ENCODE assay signal across 8 cellular contexts in the genomic region with DNA sequence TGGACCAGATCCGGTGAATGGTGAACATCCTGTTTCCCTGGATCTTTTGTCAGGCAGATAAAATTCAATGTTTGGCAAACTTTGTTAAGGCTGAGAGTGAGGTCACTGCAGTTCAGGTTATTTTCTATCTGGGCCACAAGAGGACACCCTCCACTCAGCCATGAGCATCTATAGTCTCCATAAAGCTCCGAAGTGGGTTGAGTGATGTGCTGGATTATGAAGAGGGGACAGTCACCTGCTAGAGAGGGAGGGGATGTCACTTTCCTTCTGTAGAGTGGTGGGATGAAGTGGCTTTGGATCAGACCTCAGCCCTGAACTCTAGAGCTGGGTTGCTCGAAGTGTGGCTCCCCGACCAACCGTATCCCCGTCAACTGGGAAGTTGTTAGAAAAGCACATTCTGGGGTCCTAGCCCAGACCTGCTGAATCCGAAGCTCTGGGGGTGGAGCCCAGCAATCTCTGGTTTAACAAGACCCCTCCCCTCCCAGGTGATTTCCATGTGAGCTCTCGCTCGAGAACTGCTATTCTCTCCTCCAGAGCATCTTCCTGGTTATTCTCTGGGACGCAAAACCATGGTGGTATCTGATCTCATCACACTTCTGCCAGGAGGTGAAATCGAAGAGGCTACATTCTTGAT. TPM values are rescaled to one million over a fixed set of nuclear protein-coding genes. Genes with fewer than 3 reads are reported as not detected.
DNase-seq lines count a peak whose midpoint lies in the region; ATAC-seq and TF ChIP-seq lines count a peak whose summit lies in the region.

No MANE protein-coding gene starts in this region.

- no peaks in the 10 kb centered on the region for H3K9me3 ChIP-seq in right lobe of liver

- WGBS in right lobe of liver (ENCODE audit: insufficient coverage, low coverage, low lambda C conversion rate, missing lambda C conversion rate): 37% methylated on average over 5 of the region's 11 CpGs

- ATAC-seq in right lobe of liver: peak; percentile 68 to 76 (median 70)
- no peak for ATAC-seq in GM21576 (IDR thresholded peaks at IDR 0.05; ENCODE audit: unreplicated experiment)
- no peak for ATAC-seq in GM21390 (IDR thresholded peaks at IDR 0.05; ENCODE audit: unreplicated experiment)
- no peak for ATAC-seq in GM18520 (IDR thresholded peaks at IDR 0.05; ENCODE audit: unreplicated experiment)

- H3K4me3 ChIP-seq in right lobe of liver: no peak overlapping the region

- peak; percentile 50 to 62 for DNase-seq in AML-193 (lab: John Stamatoyannopoulos, UW)
- DNase-seq in GM13976 (ENCODE audit: low spot score): peak; percentile 38
- peak; percentile 44 for DNase-seq in NCI-H345 treated with DMSO at 0.1 percent for 48 hours (lab: John Stamatoyannopoulos, UW; ENCODE audit: unreplicated experiment)
- peak; percentile 51 for DNase-seq in cerebellum (ENCODE audit: low spot score)
- no peak for DNase-seq in right lobe of liver

- TF ChIP-seq CTCF in GM13976 (IDR thresholded peaks at IDR 0.05; ENCODE audit: borderline replicate concordance, control extremely low read depth, extremely low read depth, insufficient read depth, missing control alignments) (peak; percentile 39), right lobe of liver (IDR thresholded peaks at IDR 0.05) (peak; percentile 63 to 89 (median 74))

- peaks cover 0 to 9% (median 4%) of the 10 kb centered on the region in 4 donors for H3K4me1 ChIP-seq in right lobe of liver

- TF ChIP-seq POLR2A in right lobe of liver (IDR thresholded peaks at IDR 0.05): no peak

- H3K27ac ChIP-seq in right lobe of liver: no peak overlapping the region

- in situ Hi-C loops in GM13976 (cut with MboI; ENCODE audit: low sequenced_read_pairs, unreplicated experiment): no loop called here

- intact Hi-C loops in right lobe of liver (cut with DNase I): loop anchor here in 1 of 2 donors (5.0 kb wide), 1 partner anchor 165 kb away; no protein-coding TSS in a partner anchor

- H3K36me3 ChIP-seq in right lobe of liver: no peaks in the 10 kb centered on the region

- no peaks in the 10 kb centered on the region for H3K27me3 ChIP-seq in right lobe of liver

RNA-seq across cellular contexts. Expression of a gene that starts 31.8 kb away (rescaled TPM):
- 6.8 TPM for total RNA-seq in cerebellum
- total RNA-seq in right lobe of liver: under 1 TPM in 5 of 6 experiments, not detected in 1; 0.12 to 0.56 (median 0.42) TPM

RNA-seq across cellular contexts. Expression of a gene that starts 52.5 kb away (rescaled TPM):
- 35.5 TPM for total RNA-seq in cerebellum
- total RNA-seq in right lobe of liver: 10 to 100 TPM in 2 of 6 experiments, 1 to 10 TPM in 4; 6.7 to 14.5 (median 8.3) TPM

Comparison
In these comparisons a context has a peak if more than half of its experiments do, and no peak if none do; other contexts are left out.
1. DNase-seq: peak in AML-193 (2 of 2), GM13976 (single experiment), NCI-H345 treated with DMSO at 0.1 percent for 48 hours (single experiment) and cerebellum (single experiment); none in right lobe of liver (0 of 3).
2. ATAC-seq: peak in right lobe of liver (4 of 4); none in GM21576 (single experiment), GM21390 (single experiment) and GM18520 (single experiment).